In genomic region chr2:229582151-229582550, GRCh38 we compare ENCODE assay signal across 20 cellular contexts.
A peak's percentile ranks its signal among the peaks of the same experiment; 100 is the strongest.
DNase-seq lines count a peak whose midpoint lies in the region; ATAC-seq, FAIRE-seq and TF ChIP-seq lines count a peak whose summit lies in the region.
"Had no signal": no experiment of that assay in that cellular context is flagged by ENCODE, and none has a peak within 500 bp of the region (broad histone marks: within the 10 kb centered on the region; RNA-seq: fewer than 3 reads in every experiment).

No MANE protein-coding gene starts in this region.

- intact Hi-C loops in sigmoid colon (cut with DNase I), result loop anchor here (10.0 kb wide), 1 partner anchor 1687 kb away; no protein-coding TSS in a partner anchor

- peak overlapping the region; percentile 64 for H2AFZ ChIP-seq in OCI-LY3 (ENCODE audit: low read depth, low read length)
- H2AFZ ChIP-seq: GM23248 had no signal

- no peak overlapping the region for H3K9ac ChIP-seq in OCI-LY3 (ENCODE audit: low read length)
- H3K9ac ChIP-seq: GM23248 had no signal

- TF ChIP-seq EP300 in sigmoid colon (IDR thresholded peaks at IDR 0.05), result no peak

- H3K79me2 ChIP-seq in OCI-LY3 (ENCODE audit: low read length), result no peaks in the 10 kb centered on the region

- FAIRE-seq in A204.1 (lab: Jason Lieb, UNC), result peak; percentile 48
- FAIRE-seq: GM12892, GM18507, HTR-8/SVneo had no signal

- H4K20me1 ChIP-seq in OCI-LY3 (ENCODE audit: insufficient read depth, low read length), result no peaks in the 10 kb centered on the region

- peak overlapping the region; percentile 27 for H3K4me2 ChIP-seq in OCI-LY3 (ENCODE audit: low read length)

- no peak overlapping the region for H3K27ac ChIP-seq in OCI-LY3 (ENCODE audit: low read length)
- H3K27ac ChIP-seq in sigmoid colon, result peak overlapping the region in 2 of 4 donors; percentile 33 to 39
- H3K27ac ChIP-seq: C4-2B, GM23248 had no signal

- peak; percentile 21 for DNase-seq in fibroblast of villous mesenchyme (ENCODE audit: low read depth)
- DNase-seq in sigmoid colon, result peak; percentile 76
- DNase-seq in NCI-H2107 (lab: John Stamatoyannopoulos, UW), result no peak
- no peak for DNase-seq in NCI-H226
- DNase-seq: ACHN; AML-193; CD4-positive, alpha-beta T cell; DMS153; DMS79; GDM1; GM23248; IMR-90 had no signal

- H3K27me3 ChIP-seq in OCI-LY3 (ENCODE audit: low read depth, low read length) (no peaks in the 10 kb centered on the region), sigmoid colon (no peaks in the 10 kb centered on the region)

- TF ChIP-seq CTCF in OCI-LY3 (IDR thresholded peaks at IDR 0.05; ENCODE audit: low read depth, low read length) (no peak), fibroblast of villous mesenchyme (IDR thresholded peaks at IDR 0.05; ENCODE audit: insufficient read depth, low read depth, low read length) (no peak), sigmoid colon (IDR thresholded peaks at IDR 0.05) (no peak)

- no peaks in the 10 kb centered on the region for H3K36me3 ChIP-seq in OCI-LY3 (replicated peaks; ENCODE audit: low read depth, low read length)
- H3K36me3 ChIP-seq in sigmoid colon, result no peaks in the 10 kb centered on the region
- H3K36me3 ChIP-seq: HAP-1 had no signal

- TF ChIP-seq POLR2A in sigmoid colon (IDR thresholded peaks at IDR 0.05), result no peak

- H3K9me3 ChIP-seq in OCI-LY3 (ENCODE audit: insufficient read depth, low read length), result no peaks in the 10 kb centered on the region
- no peaks in the 10 kb centered on the region for H3K9me3 ChIP-seq in sigmoid colon
- H3K9me3 ChIP-seq: HAP-1 had no signal

- H3K4me3 ChIP-seq in OCI-LY3 (ENCODE audit: low read length) (peak overlapping the region; percentile 39), fibroblast of villous mesenchyme (ENCODE audit: low read depth, low read length) (peak overlapping the region; percentile 10), sigmoid colon (no peak overlapping the region)
- H3K4me3 ChIP-seq: GM23248, HAP-1 had no signal

- ATAC-seq in HG03095 (IDR thresholded peaks at IDR 0.05; ENCODE audit: unreplicated experiment), result no peak

- WGBS in sigmoid colon, 2 donors, result 68 to 76% methylated on average over 7 of the region's 7 CpGs

- H3K4me1 ChIP-seq in OCI-LY3 (ENCODE audit: low read length) (peaks cover 4% of the 10 kb centered on the region; the same call in 1 of the 2 replicates), sigmoid colon (peaks cover 0 to 5% (median 2%) of the 10 kb centered on the region in 4 donors)
- H3K4me1 ChIP-seq: HAP-1 had no signal

Comparison
In these comparisons a context has a peak if more than half of its experiments do, and no peak if none do; other contexts are left out.
1. H3K4me3 ChIP-seq: peak in OCI-LY3 (single experiment) and fibroblast of villous mesenchyme (single experiment); none in sigmoid colon (0 of 4).
2. DNase-seq: peak in fibroblast of villous mesenchyme (single experiment) and sigmoid colon (single experiment); none in NCI-H2107 (single experiment) and NCI-H226 (single experiment).